11 cellular contexts compared by ENCODE assay signal in the genomic region with DNA sequence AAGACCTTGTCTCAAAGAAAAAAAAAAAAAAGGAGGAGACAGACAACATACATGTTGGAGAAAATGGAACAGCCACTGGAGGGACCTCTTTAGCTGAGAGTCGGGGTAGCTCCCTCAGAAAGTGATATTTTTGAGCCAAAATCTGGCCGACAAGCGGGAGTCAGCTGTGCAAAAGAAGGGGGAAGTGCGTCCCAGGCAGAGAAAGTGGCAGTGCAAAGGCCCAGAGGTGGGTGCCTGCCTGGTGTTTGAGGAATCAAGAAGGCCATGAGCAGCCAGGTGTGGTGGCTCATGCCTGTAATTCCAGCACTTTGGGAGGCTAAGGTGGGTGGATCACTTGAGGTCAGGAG. TPM values are rescaled to one million over a fixed set of nuclear protein-coding genes. Genes with fewer than 3 reads are reported as not detected.
DNase-seq lines count a peak whose midpoint lies in the region; ATAC-seq and TF ChIP-seq lines count a peak whose summit lies in the region.
"Had no signal": no experiment of that assay in that cellular context is flagged by ENCODE, and none has a peak within 500 bp of the region (broad histone marks: within the 10 kb centered on the region; RNA-seq: fewer than 3 reads in every experiment).

No MANE protein-coding gene starts in this region.

- H3K36me3 Mint-ChIP-seq in activated naive CD4-positive, alpha-beta T cell treated with anti-CD3 and anti-CD28 coated beads, Interleukin-2, amount 50 U/mL, for 24 hours, result no peaks in the 10 kb centered on the region
- H3K36me3 Mint-ChIP-seq in activated naive CD4-positive, alpha-beta T cell treated with anti-CD3 and anti-CD28 coated beads, Interleukin-2, amount 50 U/mL, for 72 hours, result no peaks in the 10 kb centered on the region

- H3K9me2 ChIP-seq in hepatocyte (replicated peaks; ENCODE audit: insufficient read depth), result no peaks in the 10 kb centered on the region

- H3K4me2 ChIP-seq in hepatocyte, result no peak overlapping the region

- peak overlapping the region; percentile 76 for H3K27ac Mint-ChIP-seq in activated naive CD4-positive, alpha-beta T cell treated with anti-CD3 and anti-CD28 coated beads, Interleukin-2, amount 50 U/mL, for 24 hours
- peak overlapping the region in 1 of 2 donors; percentile 81 for H3K27ac Mint-ChIP-seq in activated naive CD4-positive, alpha-beta T cell treated with anti-CD3 and anti-CD28 coated beads, Interleukin-2, amount 50 U/mL, for 72 hours

- H3K79me2 ChIP-seq in hepatocyte, result no peaks in the 10 kb centered on the region

- no peaks in the 10 kb centered on the region for H3K36me3 ChIP-seq in hepatocyte (replicated peaks; ENCODE audit: insufficient read depth, low read depth)

- no peaks in the 10 kb centered on the region for H3K9me3 Mint-ChIP-seq in activated naive CD4-positive, alpha-beta T cell treated with anti-CD3 and anti-CD28 coated beads, Interleukin-2, amount 50 U/mL, for 24 hours
- no peaks in the 10 kb centered on the region for H3K9me3 Mint-ChIP-seq in activated naive CD4-positive, alpha-beta T cell treated with anti-CD3 and anti-CD28 coated beads, Interleukin-2, amount 50 U/mL, for 72 hours

- no peak for ATAC-seq in activated naive CD4-positive, alpha-beta T cell treated with anti-CD3 and anti-CD28 coated beads, Interleukin-2, amount 50 U/mL, for 72 hours

- H3K9me3 ChIP-seq in hepatocyte (ENCODE audit: low read depth), result no peaks in the 10 kb centered on the region

- H3K27me3 Mint-ChIP-seq in activated naive CD4-positive, alpha-beta T cell treated with anti-CD3 and anti-CD28 coated beads, Interleukin-2, amount 50 U/mL, for 24 hours, result no peaks in the 10 kb centered on the region

- peaks cover 4% of the 10 kb centered on the region for H3K4me1 ChIP-seq in hepatocyte (ENCODE audit: insufficient read depth)

- no peak for TF ChIP-seq CTCF in hepatocyte (IDR thresholded peaks at IDR 0.05; ENCODE audit: poor library complexity)

- H4K20me1 ChIP-seq in hepatocyte (ENCODE audit: insufficient read depth, poor library complexity, severe bottlenecking), result no peaks in the 10 kb centered on the region

- H3K4me3 Mint-ChIP-seq in activated naive CD4-positive, alpha-beta T cell treated with anti-CD3 and anti-CD28 coated beads, Interleukin-2, amount 50 U/mL, for 24 hours, result peak overlapping the region; percentile 92

- peaks cover 47% of the 10 kb centered on the region for H3K4me1 Mint-ChIP-seq in activated naive CD4-positive, alpha-beta T cell treated with anti-CD3 and anti-CD28 coated beads, Interleukin-2, amount 50 U/mL, for 24 hours

- peak overlapping the region; percentile 20 for H3K27ac ChIP-seq in temporal lobe (ENCODE audit: low read depth, low read length)
- H3K27ac ChIP-seq in hepatocyte, result no peak overlapping the region

- WGBS in hepatocyte (ENCODE audit: low lambda C conversion rate, missing lambda C conversion rate), result 91% methylated on average over 4 of the region's 4 CpGs

- no peak overlapping the region for H2AFZ ChIP-seq in hepatocyte

- no peaks in the 10 kb centered on the region for H3K27me3 ChIP-seq in hepatocyte

- DNase-seq in activated naive CD4-positive, alpha-beta T cell treated with anti-CD3 and anti-CD28 coated beads, Interleukin-2, amount 50 U/mL, for 72 hours (ENCODE audit: low spot score in 2 of 2), result no peak
- peak; percentile 33 for DNase-seq in RPMI8226
- peak; percentile 18 for DNase-seq in fibroblast of peridontal ligament (ENCODE audit: extremely low read depth)
- no peak for DNase-seq in HUDEP-2 (lab: John Stamatoyannopoulos, UW; ENCODE audit: unreplicated experiment in 76 of 76)
- no peak for DNase-seq in A172 (ENCODE audit: low spot score)
- DNase-seq in hepatocyte (ENCODE audit: low spot score), result no peak
- DNase-seq: activated CD4-positive, alpha-beta T cell treated with anti-CD3 and anti-CD28 coated beads for 4 hours; GF-D8 had no signal

- no peak overlapping the region for H3K4me3 ChIP-seq in hepatocyte

RNA-seq across cellular contexts. Expression of gene CROCC, which starts 6.1 kb away (rescaled TPM):
- 10 to 100 TPM; 28.4 to 35.5 TPM for total RNA-seq in activated naive CD4-positive, alpha-beta T cell treated with anti-CD3 and anti-CD28 coated beads, Interleukin-2, amount 50 U/mL, for 72 hours
- total RNA-seq in temporal lobe (20.7 TPM), hepatocyte (21.9 and 22.2 TPM in 2 replicates)
- 3.4 and 5.0 TPM in 2 replicates for total RNA-seq in A172 (2014; rRNA removed; shearing (Covaris generic))
- polyA plus RNA-seq in hepatocyte, result 23.0 and 23.6 TPM in 2 replicates

RNA-seq across cellular contexts. Expression of gene RNU1-2, which starts 19.8 kb away (rescaled TPM):
- total RNA-seq in activated naive CD4-positive, alpha-beta T cell treated with anti-CD3 and anti-CD28 coated beads, Interleukin-2, amount 50 U/mL, for 72 hours, result 1,000 to 10,000 TPM; 1,082 to 1,722 TPM
- 73,230 TPM for total RNA-seq in temporal lobe
- total RNA-seq in A172 (2014; rRNA removed; shearing (Covaris generic)), result under 0.01 and 255 TPM in 2 replicates
- total RNA-seq in hepatocyte, result under 0.01 TPM in 2 replicates
- polyA plus RNA-seq in hepatocyte, result not detected in 2 replicates
- total RNA-seq: myocyte had no signal

Comparison
In these comparisons a context has a peak if more than half of its experiments do, and no peak if none do; other contexts are left out.
1. DNase-seq: peak in RPMI8226 (single experiment) and fibroblast of peridontal ligament (single experiment); none in activated naive CD4-positive, alpha-beta T cell treated with anti-CD3 and anti-CD28 coated beads, Interleukin-2, amount 50 U/mL, for 72 hours (0 of 2), HUDEP-2 (0 of 76), A172 (single experiment) and hepatocyte (single experiment).